Comparison of ENCODE assay signal across 6 cellular contexts in the genomic region with DNA sequence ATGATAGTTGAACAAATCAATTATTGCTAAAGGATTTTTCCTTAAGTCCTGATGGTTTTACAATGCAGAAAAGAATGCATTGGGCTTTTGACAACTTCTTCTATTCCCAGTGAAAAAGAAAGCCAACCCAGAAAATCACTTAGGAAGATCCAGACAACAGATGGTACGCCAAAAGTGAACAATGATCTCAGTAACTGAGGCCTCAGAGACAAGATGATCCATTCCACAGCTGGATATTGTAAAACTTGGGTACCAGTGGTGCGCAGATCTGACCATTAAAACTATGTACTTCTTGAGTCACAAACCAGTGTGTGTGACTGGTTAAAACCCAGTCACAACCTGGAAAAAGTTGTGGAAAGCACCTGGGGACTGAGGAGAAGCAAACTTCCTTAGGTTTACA.
"Had no signal": no experiment of that assay in that cellular context is flagged by ENCODE, and none has a peak within 500 bp of the region (broad histone marks: within the 10 kb centered on the region; RNA-seq: fewer than 3 reads in every experiment).

No MANE protein-coding gene starts in this region.

- H2AFZ ChIP-seq: GM23338 had no signal

- H3K4me2 ChIP-seq: GM23338 had no signal

- H3K4me3 ChIP-seq: GM23338 had no signal

- ATAC-seq: GM23338 had no signal

- FAIRE-seq: H1, H54, HTR-8/SVneo had no signal

- DNase-seq: H9, HCEC 1CT had no signal
